1 cellular context compared by ENCODE assay signal in the genomic region with DNA sequence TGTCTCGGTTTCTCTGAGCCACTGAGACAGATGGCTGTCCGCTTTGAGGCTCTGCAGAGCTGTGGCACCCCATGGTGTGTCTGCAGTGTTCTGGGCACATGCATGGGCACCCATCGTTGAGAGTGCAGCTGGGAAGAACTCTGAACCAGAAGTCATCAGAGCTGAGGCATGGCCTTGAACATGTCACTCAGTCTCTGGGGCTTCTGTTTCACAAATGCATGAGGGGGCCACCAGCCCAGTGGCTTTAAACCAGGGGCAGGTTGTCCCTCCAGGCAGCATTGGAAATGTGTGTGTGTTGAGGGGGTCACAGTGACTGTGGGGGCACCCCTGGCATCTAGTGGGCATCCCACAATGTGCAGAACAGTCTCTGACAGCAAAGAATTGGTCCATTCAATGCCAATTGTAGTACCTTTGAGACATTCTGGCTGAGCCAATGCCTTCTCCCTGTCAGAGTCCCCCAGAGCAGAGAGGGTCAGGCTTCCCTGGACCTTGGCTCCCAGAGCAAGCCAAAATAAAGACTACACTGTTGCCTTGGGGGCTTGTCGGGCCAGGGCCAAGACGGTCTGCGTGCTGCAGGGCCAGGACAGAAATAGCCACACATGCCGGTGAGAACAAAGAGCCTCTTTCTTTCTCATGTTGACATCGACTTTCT.
TF ChIP-seq lines count a peak whose summit lies in the region.

No MANE protein-coding gene starts in this region.

TF ChIP-seq in HepG2, 621 proteins besides CTCF, POLR2A, EP300 and RAD21 (continued from another document and continues in another):
- TF ChIP-seq ZNF180 (CRISPR knock-in tag; IDR thresholded peaks at IDR 0.05; ENCODE audit: borderline replicate concordance, low read depth) (no peak), CHD2 (IDR thresholded peaks at IDR 0.05; ENCODE audit: low read depth, low read length) (no peak), SNRNP70 (IDR thresholded peaks at IDR 0.05; ENCODE audit: low read depth, low read length) (no peak), EHMT2 (IDR thresholded peaks at IDR 0.05; ENCODE audit: borderline replicate concordance, low read depth, low read length) (no peak), ZNF510 (CRISPR knock-in tag; IDR thresholded peaks at IDR 0.05; ENCODE audit: low read depth) (no peak), PAF1 (CRISPR knock-in tag; IDR thresholded peaks at IDR 0.05) (no peak; the same call in none of the 2 replicates), MTF2 (CRISPR knock-in tag; IDR thresholded peaks at IDR 0.05; ENCODE audit: borderline replicate concordance) (no peak), ZNF557 (CRISPR knock-in tag; IDR thresholded peaks at IDR 0.05) (no peak), PCBP1 (IDR thresholded peaks at IDR 0.05; ENCODE audit: borderline replicate concordance, low read depth, low read length) (no peak), HNRNPL (IDR thresholded peaks at IDR 0.05; ENCODE audit: low read depth, low read length) (peak; percentile 93), ZNF350 (CRISPR knock-in tag; IDR thresholded peaks at IDR 0.05; ENCODE audit: borderline replicate concordance, low read depth) (no peak; the same call in none of the 2 replicates), JARID2 (CRISPR knock-in tag; IDR thresholded peaks at IDR 0.05; ENCODE audit: insufficient replicate concordance) (no peak), NCOA1 (CRISPR knock-in tag; IDR thresholded peaks at IDR 0.05) (peak; percentile 93; the same call in 1 of the 2 replicates), ZNF747 (CRISPR knock-in tag; IDR thresholded peaks at IDR 0.05; ENCODE audit: borderline replicate concordance) (no peak; the same call in 1 of the 2 replicates), STAT5B (CRISPR knock-in tag; IDR thresholded peaks at IDR 0.05) (no peak), BRD4 (CRISPR knock-in tag; IDR thresholded peaks at IDR 0.05) (no peak), ZNF652 (CRISPR knock-in tag; IDR thresholded peaks at IDR 0.05; ENCODE audit: borderline replicate concordance, low read depth) (no peak), MBD4 (IDR thresholded peaks at IDR 0.05; ENCODE audit: borderline replicate concordance, low read length) (no peak), MAF1 (CRISPR knock-in tag; IDR thresholded peaks at IDR 0.05; ENCODE audit: borderline replicate concordance) (no peak), ZNF432 (CRISPR knock-in tag; IDR thresholded peaks at IDR 0.05; ENCODE audit: borderline replicate concordance) (no peak), RCOR2 (CRISPR knock-in tag; IDR thresholded peaks at IDR 0.05) (no peak), ZFP82 (CRISPR knock-in tag; IDR thresholded peaks at IDR 0.05; ENCODE audit: borderline replicate concordance) (no peak), U2AF1 (optimal IDR thresholded peaks at IDR 0.05; ENCODE audit: low read depth, low read length) (no peak), KDM6A (CRISPR knock-in tag; IDR thresholded peaks at IDR 0.05; ENCODE audit: low read depth) (no peak; the same call in 1 of the 2 replicates), ZNF672 (CRISPR knock-in tag; IDR thresholded peaks at IDR 0.05) (no peak), ZNF549 (CRISPR knock-in tag; IDR thresholded peaks at IDR 0.05) (no peak), PTBP1 (IDR thresholded peaks at IDR 0.05; ENCODE audit: low read depth, low read length, poor library complexity, severe bottlenecking) (no peak), NKX3-1 (CRISPR knock-in tag; IDR thresholded peaks at IDR 0.05) (0 out of 2 replicates have a peak, but pooled peaks have one; percentile 35), ZNF460 (CRISPR knock-in tag; IDR thresholded peaks at IDR 0.05; ENCODE audit: borderline replicate concordance) (no peak), PPARG (CRISPR knock-in tag; conservative IDR thresholded peaks at IDR 0.05) (no peak), SALL1 (CRISPR knock-in tag; IDR thresholded peaks at IDR 0.05) (peak; percentile 24), TARDBP (CRISPR knock-in tag; IDR thresholded peaks at IDR 0.05) (no peak)
- TF ChIP-seq, protein P1, sequence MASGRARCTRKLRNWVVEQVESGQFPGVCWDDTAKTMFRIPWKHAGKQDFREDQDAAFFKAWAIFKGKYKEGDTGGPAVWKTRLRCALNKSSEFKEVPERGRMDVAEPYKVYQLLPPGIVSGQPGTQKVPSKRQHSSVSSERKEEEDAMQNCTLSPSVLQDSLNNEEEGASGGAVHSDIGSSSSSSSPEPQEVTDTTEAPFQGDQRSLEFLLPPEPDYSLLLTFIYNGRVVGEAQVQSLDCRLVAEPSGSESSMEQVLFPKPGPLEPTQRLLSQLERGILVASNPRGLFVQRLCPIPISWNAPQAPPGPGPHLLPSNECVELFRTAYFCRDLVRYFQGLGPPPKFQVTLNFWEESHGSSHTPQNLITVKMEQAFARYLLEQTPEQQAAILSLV (CRISPR knock-in tag; IDR thresholded peaks at IDR 0.05; ENCODE audit: borderline replicate concordance): no peak
- TF ChIP-seq, protein P2, sequence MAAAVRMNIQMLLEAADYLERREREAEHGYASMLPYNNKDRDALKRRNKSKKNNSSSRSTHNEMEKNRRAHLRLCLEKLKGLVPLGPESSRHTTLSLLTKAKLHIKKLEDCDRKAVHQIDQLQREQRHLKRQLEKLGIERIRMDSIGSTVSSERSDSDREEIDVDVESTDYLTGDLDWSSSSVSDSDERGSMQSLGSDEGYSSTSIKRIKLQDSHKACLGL (CRISPR knock-in tag; IDR thresholded peaks at IDR 0.05): no peak
- TF ChIP-seq, protein P3, sequence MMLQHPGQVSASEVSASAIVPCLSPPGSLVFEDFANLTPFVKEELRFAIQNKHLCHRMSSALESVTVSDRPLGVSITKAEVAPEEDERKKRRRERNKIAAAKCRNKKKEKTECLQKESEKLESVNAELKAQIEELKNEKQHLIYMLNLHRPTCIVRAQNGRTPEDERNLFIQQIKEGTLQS (CRISPR knock-in tag; IDR thresholded peaks at IDR 0.05): no peak; the same call in 1 of the 2 replicates
- TF ChIP-seq, protein P4, sequence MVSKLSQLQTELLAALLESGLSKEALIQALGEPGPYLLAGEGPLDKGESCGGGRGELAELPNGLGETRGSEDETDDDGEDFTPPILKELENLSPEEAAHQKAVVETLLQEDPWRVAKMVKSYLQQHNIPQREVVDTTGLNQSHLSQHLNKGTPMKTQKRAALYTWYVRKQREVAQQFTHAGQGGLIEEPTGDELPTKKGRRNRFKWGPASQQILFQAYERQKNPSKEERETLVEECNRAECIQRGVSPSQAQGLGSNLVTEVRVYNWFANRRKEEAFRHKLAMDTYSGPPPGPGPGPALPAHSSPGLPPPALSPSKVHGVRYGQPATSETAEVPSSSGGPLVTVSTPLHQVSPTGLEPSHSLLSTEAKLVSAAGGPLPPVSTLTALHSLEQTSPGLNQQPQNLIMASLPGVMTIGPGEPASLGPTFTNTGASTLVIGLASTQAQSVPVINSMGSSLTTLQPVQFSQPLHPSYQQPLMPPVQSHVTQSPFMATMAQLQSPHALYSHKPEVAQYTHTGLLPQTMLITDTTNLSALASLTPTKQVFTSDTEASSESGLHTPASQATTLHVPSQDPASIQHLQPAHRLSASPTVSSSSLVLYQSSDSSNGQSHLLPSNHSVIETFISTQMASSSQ (IDR thresholded peaks at IDR 0.05; ENCODE audit: low read depth): no peak
- TF ChIP-seq, protein P4 (CRISPR knock-in tag; IDR thresholded peaks at IDR 0.05; ENCODE audit: borderline replicate concordance): no peak; the same call in 1 of the 2 replicates
- TF ChIP-seq, protein P5, sequence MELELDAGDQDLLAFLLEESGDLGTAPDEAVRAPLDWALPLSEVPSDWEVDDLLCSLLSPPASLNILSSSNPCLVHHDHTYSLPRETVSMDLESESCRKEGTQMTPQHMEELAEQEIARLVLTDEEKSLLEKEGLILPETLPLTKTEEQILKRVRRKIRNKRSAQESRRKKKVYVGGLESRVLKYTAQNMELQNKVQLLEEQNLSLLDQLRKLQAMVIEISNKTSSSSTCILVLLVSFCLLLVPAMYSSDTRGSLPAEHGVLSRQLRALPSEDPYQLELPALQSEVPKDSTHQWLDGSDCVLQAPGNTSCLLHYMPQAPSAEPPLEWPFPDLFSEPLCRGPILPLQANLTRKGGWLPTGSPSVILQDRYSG (CRISPR knock-in tag; IDR thresholded peaks at IDR 0.05): 0 out of 2 replicates have a peak, but pooled peaks have one; percentile 58
- TF ChIP-seq, protein P6, sequence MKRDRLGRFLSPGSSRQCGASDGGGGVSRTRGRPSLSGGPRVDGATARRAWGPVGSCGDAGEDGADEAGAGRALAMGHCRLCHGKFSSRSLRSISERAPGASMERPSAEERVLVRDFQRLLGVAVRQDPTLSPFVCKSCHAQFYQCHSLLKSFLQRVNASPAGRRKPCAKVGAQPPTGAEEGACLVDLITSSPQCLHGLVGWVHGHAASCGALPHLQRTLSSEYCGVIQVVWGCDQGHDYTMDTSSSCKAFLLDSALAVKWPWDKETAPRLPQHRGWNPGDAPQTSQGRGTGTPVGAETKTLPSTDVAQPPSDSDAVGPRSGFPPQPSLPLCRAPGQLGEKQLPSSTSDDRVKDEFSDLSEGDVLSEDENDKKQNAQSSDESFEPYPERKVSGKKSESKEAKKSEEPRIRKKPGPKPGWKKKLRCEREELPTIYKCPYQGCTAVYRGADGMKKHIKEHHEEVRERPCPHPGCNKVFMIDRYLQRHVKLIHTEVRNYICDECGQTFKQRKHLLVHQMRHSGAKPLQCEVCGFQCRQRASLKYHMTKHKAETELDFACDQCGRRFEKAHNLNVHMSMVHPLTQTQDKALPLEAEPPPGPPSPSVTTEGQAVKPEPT (CRISPR knock-in tag; IDR thresholded peaks at IDR 0.05; ENCODE audit: low read depth): peak; percentile 89
- TF ChIP-seq, protein P7, sequence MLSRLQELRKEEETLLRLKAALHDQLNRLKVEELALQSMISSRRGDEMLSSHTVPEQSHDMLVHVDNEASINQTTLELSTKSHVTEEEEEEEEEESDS (CRISPR knock-in tag; IDR thresholded peaks at IDR 0.05; ENCODE audit: borderline replicate concordance): peak; percentile 63; the same call in 1 of the 2 replicates
- TF ChIP-seq, protein P8, sequence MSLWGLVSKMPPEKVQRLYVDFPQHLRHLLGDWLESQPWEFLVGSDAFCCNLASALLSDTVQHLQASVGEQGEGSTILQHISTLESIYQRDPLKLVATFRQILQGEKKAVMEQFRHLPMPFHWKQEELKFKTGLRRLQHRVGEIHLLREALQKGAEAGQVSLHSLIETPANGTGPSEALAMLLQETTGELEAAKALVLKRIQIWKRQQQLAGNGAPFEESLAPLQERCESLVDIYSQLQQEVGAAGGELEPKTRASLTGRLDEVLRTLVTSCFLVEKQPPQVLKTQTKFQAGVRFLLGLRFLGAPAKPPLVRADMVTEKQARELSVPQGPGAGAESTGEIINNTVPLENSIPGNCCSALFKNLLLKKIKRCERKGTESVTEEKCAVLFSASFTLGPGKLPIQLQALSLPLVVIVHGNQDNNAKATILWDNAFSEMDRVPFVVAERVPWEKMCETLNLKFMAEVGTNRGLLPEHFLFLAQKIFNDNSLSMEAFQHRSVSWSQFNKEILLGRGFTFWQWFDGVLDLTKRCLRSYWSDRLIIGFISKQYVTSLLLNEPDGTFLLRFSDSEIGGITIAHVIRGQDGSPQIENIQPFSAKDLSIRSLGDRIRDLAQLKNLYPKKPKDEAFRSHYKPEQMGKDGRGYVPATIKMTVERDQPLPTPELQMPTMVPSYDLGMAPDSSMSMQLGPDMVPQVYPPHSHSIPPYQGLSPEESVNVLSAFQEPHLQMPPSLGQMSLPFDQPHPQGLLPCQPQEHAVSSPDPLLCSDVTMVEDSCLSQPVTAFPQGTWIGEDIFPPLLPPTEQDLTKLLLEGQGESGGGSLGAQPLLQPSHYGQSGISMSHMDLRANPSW (CRISPR knock-in tag; IDR thresholded peaks at IDR 0.05; ENCODE audit: borderline replicate concordance): no peak
- TF ChIP-seq, protein P9, sequence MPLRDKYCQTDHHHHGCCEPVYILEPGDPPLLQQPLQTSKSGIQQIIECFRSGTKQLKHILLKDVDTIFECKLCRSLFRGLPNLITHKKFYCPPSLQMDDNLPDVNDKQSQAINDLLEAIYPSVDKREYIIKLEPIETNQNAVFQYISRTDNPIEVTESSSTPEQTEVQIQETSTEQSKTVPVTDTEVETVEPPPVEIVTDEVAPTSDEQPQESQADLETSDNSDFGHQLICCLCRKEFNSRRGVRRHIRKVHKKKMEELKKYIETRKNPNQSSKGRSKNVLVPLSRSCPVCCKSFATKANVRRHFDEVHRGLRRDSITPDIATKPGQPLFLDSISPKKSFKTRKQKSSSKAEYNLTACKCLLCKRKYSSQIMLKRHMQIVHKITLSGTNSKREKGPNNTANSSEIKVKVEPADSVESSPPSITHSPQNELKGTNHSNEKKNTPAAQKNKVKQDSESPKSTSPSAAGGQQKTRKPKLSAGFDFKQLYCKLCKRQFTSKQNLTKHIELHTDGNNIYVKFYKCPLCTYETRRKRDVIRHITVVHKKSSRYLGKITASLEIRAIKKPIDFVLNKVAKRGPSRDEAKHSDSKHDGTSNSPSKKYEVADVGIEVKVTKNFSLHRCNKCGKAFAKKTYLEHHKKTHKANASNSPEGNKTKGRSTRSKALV (CRISPR knock-in tag; IDR thresholded peaks at IDR 0.05): no peak
- TF ChIP-seq, protein P10, sequence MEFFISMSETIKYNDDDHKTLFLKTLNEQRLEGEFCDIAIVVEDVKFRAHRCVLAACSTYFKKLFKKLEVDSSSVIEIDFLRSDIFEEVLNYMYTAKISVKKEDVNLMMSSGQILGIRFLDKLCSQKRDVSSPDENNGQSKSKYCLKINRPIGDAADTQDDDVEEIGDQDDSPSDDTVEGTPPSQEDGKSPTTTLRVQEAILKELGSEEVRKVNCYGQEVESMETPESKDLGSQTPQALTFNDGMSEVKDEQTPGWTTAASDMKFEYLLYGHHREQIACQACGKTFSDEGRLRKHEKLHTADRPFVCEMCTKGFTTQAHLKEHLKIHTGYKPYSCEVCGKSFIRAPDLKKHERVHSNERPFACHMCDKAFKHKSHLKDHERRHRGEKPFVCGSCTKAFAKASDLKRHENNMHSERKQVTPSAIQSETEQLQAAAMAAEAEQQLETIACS (CRISPR knock-in tag; IDR thresholded peaks at IDR 0.05): no peak
- TF ChIP-seq, protein P11, sequence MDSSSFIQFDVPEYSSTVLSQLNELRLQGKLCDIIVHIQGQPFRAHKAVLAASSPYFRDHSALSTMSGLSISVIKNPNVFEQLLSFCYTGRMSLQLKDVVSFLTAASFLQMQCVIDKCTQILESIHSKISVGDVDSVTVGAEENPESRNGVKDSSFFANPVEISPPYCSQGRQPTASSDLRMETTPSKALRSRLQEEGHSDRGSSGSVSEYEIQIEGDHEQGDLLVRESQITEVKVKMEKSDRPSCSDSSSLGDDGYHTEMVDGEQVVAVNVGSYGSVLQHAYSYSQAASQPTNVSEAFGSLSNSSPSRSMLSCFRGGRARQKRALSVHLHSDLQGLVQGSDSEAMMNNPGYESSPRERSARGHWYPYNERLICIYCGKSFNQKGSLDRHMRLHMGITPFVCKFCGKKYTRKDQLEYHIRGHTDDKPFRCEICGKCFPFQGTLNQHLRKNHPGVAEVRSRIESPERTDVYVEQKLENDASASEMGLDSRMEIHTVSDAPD (CRISPR knock-in tag; IDR thresholded peaks at IDR 0.05): peak; percentile 21; the same call in 1 of the 2 replicates
